8 cellular contexts compared by ENCODE assay signal in the genomic region with DNA sequence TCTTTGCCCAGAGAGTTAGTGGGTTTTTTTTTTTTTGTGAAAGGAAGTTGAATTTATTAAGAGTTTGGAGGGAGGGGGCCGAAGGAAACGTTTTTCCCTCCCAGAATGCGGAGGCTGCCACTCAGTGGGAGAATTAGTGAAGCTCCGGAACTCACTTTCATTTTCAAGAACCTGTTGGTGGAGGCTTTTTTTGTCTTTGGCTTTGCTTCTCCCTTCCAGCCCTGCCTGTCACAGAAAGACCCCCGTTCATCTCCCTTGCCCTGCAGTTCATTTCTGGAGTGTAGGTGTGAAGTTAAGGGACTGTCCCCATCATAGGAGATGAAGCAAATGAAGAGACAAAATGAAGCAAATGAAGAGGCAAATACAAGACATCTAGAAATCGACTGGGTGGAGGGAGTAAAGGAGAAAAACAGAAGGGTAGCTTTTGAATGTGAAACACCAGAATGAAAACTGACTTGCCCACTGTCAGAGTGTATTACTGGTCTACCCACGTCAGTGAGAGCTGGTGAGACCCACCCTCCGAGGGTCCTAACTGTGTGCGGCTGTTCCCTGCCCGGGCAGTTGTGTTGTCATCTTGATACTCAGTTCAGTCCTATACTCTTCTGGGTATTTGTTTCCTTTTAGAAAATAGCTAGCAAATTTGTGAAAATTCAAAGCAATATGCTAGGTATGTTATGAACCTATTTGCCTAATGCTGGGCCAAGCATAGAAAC.
A peak's percentile ranks its signal among the peaks of the same experiment; 100 is the strongest.
DNase-seq lines count a peak whose midpoint lies in the region; ATAC-seq, FAIRE-seq and TF ChIP-seq lines count a peak whose summit lies in the region.

No MANE protein-coding gene starts in this region.

- peak overlapping the region; percentile 34 for H3K4me3 ChIP-seq in WI38 (ENCODE audit: low read depth, low read length)
- H3K4me3 ChIP-seq in gastroesophageal sphincter: peak overlapping the region; percentile 25 to 35
- H3K4me3 ChIP-seq in skin epidermis: peak overlapping the region in 5 of 7 experiments; percentile 3 to 27 (median 11)

- TF ChIP-seq CTCF in GM10248 (IDR thresholded peaks at IDR 0.05; ENCODE audit: control extremely low read depth, extremely low read depth, low read depth, missing control alignments): peak; percentile 20
- TF ChIP-seq CTCF in WI38 (IDR thresholded peaks at IDR 0.05; ENCODE audit: low read depth, low read length): no peak
- TF ChIP-seq CTCF in gastroesophageal sphincter (IDR thresholded peaks at IDR 0.05): peak in 3 of 4 experiments; percentile 13 to 60 (median 25)

- FAIRE-seq in urothelium cell line (lab: Jason Lieb, UNC): no peak

- H3K9me3 ChIP-seq in gastroesophageal sphincter: no peaks in the 10 kb centered on the region

- H3K27ac ChIP-seq in gastroesophageal sphincter (peak overlapping the region; percentile 78 to 84 (median 82)), skin epidermis (peak overlapping the region in 12 of 21 experiments; percentile 13 to 70 (median 40))

- POLR2A ChIA-PET in GM10248 (lab: Yijun Ruan, JAX): interaction anchor here (0.7 kb wide), 1 partner anchor 72 kb away, joined by 3 read pairs; no protein-coding TSS in a partner anchor

- 15 to 27% methylated on average over 5 to 8 of the region's 10 CpGs for WGBS in gastroesophageal sphincter (ENCODE audit: low coverage in 1 of 2), 2 donors

- H3K36me3 ChIP-seq in gastroesophageal sphincter: no peaks in the 10 kb centered on the region

- CTCF ChIA-PET in GM10248 (lab: Yijun Ruan, JAX): interaction anchor here (0.7 to 1.9 kb wide), 9 partner anchors 12 to 280 kb away, joined by 3 to 7 read pairs (median 4); no protein-coding TSS in a partner anchor

- H3K4me1 ChIP-seq in gastroesophageal sphincter: peaks cover 20 to 92% (median 41%) of the 10 kb centered on the region in 3 donors

- ATAC-seq in HG02571 (IDR thresholded peaks at IDR 0.05; ENCODE audit: unreplicated experiment): peak; percentile 38
- ATAC-seq in gastroesophageal sphincter: no peak

- DNase-seq in GM10248 (ENCODE audit: extremely low spot score) (peak; percentile 42), iPS-NIHi11 (ENCODE audit: low spot score) (no peak), COLO668 (lab: John Stamatoyannopoulos, UW; ENCODE audit: unreplicated experiment) (no peak), urothelium cell line (ENCODE audit: low spot score) (no peak)

- TF ChIP-seq EP300 in gastroesophageal sphincter (IDR thresholded peaks at IDR 0.05): no peak

- TF ChIP-seq POLR2A in gastroesophageal sphincter (IDR thresholded peaks at IDR 0.05): no peak

- no peaks in the 10 kb centered on the region for H3K27me3 ChIP-seq in gastroesophageal sphincter
